29 cellular contexts compared by ENCODE assay signal in genomic region chr12:28604240-28604639, GRCh38.
"Had no signal": no experiment of that assay in that cellular context is flagged by ENCODE, and none has a peak within 500 bp of the region (broad histone marks: within the 10 kb centered on the region; RNA-seq: fewer than 3 reads in every experiment).

No MANE protein-coding gene starts in this region.

- H3K4me1 Mint-ChIP-seq: activated T-helper 17 cell treated with anti-CD3 and anti-CD28 coated beads, Interleukin-2, amount 50 U/mL, for 72 hours had no signal

- DNase-seq: activated CD4-positive, alpha-beta T cell treated with anti-CD3 and anti-CD28 coated beads for 48 hours; activated CD4-positive, alpha-beta T cell treated with anti-CD3 and anti-CD28 coated beads, Interleukin-2, amount 50 U/mL, for 1 hour; activated CD4-positive, alpha-beta T cell treated with anti-CD3 and anti-CD28 coated beads, Interleukin-2, amount 50 U/mL, for 48 hours; activated CD8-positive, alpha-beta memory T cell treated with anti-CD3 and anti-CD28 coated beads for 24 hours; activated CD8-positive, alpha-beta T cell treated with anti-CD3 and anti-CD28 coated beads for 36 hours; activated effector memory CD4-positive, alpha-beta T cell treated with Interleukin-2 at 50 U/mL for 16 hours; activated gamma-delta T cell treated with Interleukin-2 at 50 U/mL for 16 hours; activated naive CD4-positive, alpha-beta T cell treated with anti-CD3 and anti-CD28 coated beads, Interleukin-2, amount 50 U/mL, for 16 hours; activated naive CD4-positive, alpha-beta T cell treated with Interleukin-2 at 50 U/mL for 16 hours; activated T-cell treated with anti-CD3 and anti-CD28 coated beads, Interleukin-2, amount 50 U/mL, for 4 hours; amniotic stem cell; anterior cingulate cortex; body of pancreas; caudate nucleus; cortex of kidney; dermis blood vessel endothelial cell; effector CD4-positive, alpha-beta T cell; effector memory CD8-positive, alpha-beta T cell; esophagus squamous epithelium; glutamatergic neuron; heart left ventricle; T-helper 2 cell had no signal

- H3K27ac ChIP-seq: body of pancreas, epithelial cell of prostate, esophagus squamous epithelium, heart left ventricle, VCaP had no signal

- H3K27ac Mint-ChIP-seq: activated CD8-positive, alpha-beta T cell treated with anti-CD3 and anti-CD28 coated beads for 36 hours; activated naive CD8-positive, alpha-beta T cell; activated T-helper 17 cell treated with anti-CD3 and anti-CD28 coated beads, Interleukin-2, amount 50 U/mL, for 72 hours; effector memory CD8-positive, alpha-beta T cell; WTC11 had no signal

- ATAC-seq: activated CD8-positive, alpha-beta T cell treated with anti-CD3 and anti-CD28 coated beads for 36 hours; activated T-cell treated with anti-CD3 and anti-CD28 coated beads, Interleukin-2, amount 50 U/mL, for 4 hours; activated T-helper 17 cell treated with anti-CD3 and anti-CD28 coated beads, Interleukin-2, amount 50 U/mL, for 72 hours; body of pancreas; effector memory CD8-positive, alpha-beta T cell; heart left ventricle; WTC11 had no signal

- H3K36me3 ChIP-seq: esophagus squamous epithelium, heart left ventricle had no signal

- H3K27me3 Mint-ChIP-seq: activated naive CD8-positive, alpha-beta T cell; effector memory CD8-positive, alpha-beta T cell had no signal

- H3K4me3 Mint-ChIP-seq: activated CD8-positive, alpha-beta T cell treated with anti-CD3 and anti-CD28 coated beads for 36 hours; activated naive CD8-positive, alpha-beta T cell; activated T-cell treated with anti-CD3 and anti-CD28 coated beads, Interleukin-2, amount 50 U/mL, for 4 hours; activated T-helper 17 cell treated with anti-CD3 and anti-CD28 coated beads, Interleukin-2, amount 50 U/mL, for 72 hours; effector memory CD8-positive, alpha-beta T cell; WTC11 had no signal

- FAIRE-seq: colon, frontal cortex had no signal

- H3K4me1 ChIP-seq: body of pancreas, esophagus squamous epithelium had no signal

- H3K27me3 ChIP-seq: body of pancreas, esophagus squamous epithelium, heart left ventricle had no signal

- H3K4me3 ChIP-seq: body of pancreas, esophagus squamous epithelium, heart left ventricle had no signal
